9 cellular contexts compared by ENCODE assay signal in the genomic region with DNA sequence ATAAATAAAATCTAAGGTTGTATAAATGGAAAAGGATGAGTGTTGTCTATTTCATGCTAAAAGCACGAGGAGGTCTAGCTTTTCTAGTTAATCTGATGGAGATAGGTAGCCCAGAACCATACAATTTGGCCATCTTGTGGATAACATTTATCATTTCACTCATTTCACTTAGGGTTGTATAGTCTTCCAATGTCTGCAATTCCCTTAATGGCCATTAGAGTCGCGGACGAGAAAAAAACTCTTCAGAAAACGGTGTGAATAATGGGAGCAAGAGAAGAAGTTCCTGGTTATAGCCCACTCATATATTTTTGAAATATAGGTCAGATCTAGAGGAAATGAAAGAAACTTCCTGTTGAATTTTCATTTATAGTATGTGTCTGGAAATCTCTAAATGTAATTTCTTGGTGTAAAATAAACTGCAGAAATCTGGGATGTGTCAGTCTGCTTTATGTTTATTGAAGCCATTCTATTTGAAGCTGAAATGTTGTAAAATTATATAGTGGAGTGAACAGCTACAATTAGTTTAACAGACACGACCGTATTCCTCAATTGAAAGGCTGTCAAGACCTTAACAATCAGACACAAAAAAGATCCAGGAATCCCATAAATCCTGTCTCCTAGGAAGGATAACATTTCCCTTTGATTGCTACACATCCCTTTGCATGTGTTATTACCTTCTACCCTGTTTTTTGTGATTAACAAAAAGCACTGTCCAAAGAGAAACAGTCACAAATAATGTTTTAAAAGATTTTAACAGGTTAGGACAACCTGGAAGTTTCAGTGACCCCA. TPM values are rescaled to one million over a fixed set of nuclear protein-coding genes. Genes with fewer than 3 reads are reported as not detected.
A peak's percentile ranks its signal among the peaks of the same experiment; 100 is the strongest.
DNase-seq lines count a peak whose midpoint lies in the region; ATAC-seq and TF ChIP-seq lines count a peak whose summit lies in the region.
"Had no signal": no experiment of that assay in that cellular context is flagged by ENCODE, and none has a peak within 500 bp of the region (broad histone marks: within the 10 kb centered on the region; RNA-seq: fewer than 3 reads in every experiment).

No MANE protein-coding gene starts in this region.

- peak; percentile 48 for DNase-seq in PC-3
- no peak for DNase-seq in endothelial cell (ENCODE audit: low spot score)
- no peak for DNase-seq in retinal pigment epithelial cell (ENCODE audit: low read depth)
- DNase-seq in foreskin melanocyte: no peak
- DNase-seq: activated CD4-positive, alpha-beta T cell treated with anti-CD3 and anti-CD28 coated beads, Interleukin-2, amount 50 U/mL, for 48 hours; KG1 had no signal

- no peaks in the 10 kb centered on the region for H3K27me3 ChIP-seq in PC-3 (ENCODE audit: low read length)

- no TSS peak for BruUV-seq in PC-3 (replicated peaks; lab: Mats Ljungman, UMichigan)

- no peaks in the 10 kb centered on the region for H3K79me2 ChIP-seq in PC-3 (ENCODE audit: low read length)

- H3K27ac Mint-ChIP-seq in endothelial cell (ENCODE audit: unreplicated experiment): no peak overlapping the region

- H3K9ac ChIP-seq in PC-3 (ENCODE audit: low read length): no peak overlapping the region

- intact Hi-C loops in PC-3 (cut with micrococcal nuclease): no loop called here

- CTCF ChIA-PET in PC-3 (lab: Charles Lee): no interaction called here

- no peaks in the 10 kb centered on the region for H3K36me3 ChIP-seq in PC-3 (ENCODE audit: low read depth, low read length)

- H3K4me3 Mint-ChIP-seq in endothelial cell (ENCODE audit: unreplicated experiment): no peak overlapping the region

- H3K36me3 Mint-ChIP-seq in endothelial cell (ENCODE audit: low read depth, unreplicated experiment): no peaks in the 10 kb centered on the region

- H3K9me2 ChIP-seq in PC-3 (replicated peaks; ENCODE audit: low read length): no peaks in the 10 kb centered on the region

- H3K9me3 ChIP-seq in PC-3 (ENCODE audit: low read length): no peaks in the 10 kb centered on the region

- ATAC-seq in GM21360 (IDR thresholded peaks at IDR 0.05; ENCODE audit: unreplicated experiment): peak; percentile 67
- ATAC-seq in PC-3: peak; percentile 53; the same call in 1 of the 2 replicates
- ATAC-seq in GM19463 (IDR thresholded peaks at IDR 0.05; ENCODE audit: unreplicated experiment): no peak
- no peak for ATAC-seq in GM21717 (IDR thresholded peaks at IDR 0.05; ENCODE audit: unreplicated experiment)

- no peak overlapping the region for H3K4me2 ChIP-seq in PC-3 (ENCODE audit: low read length)

- TF ChIP-seq CTCF in PC-3 (conservative IDR thresholded peaks at IDR 0.05; ENCODE audit: low read depth, low read length) (peak; percentile 61), endothelial cell (IDR thresholded peaks at IDR 0.05; ENCODE audit: unreplicated experiment) (peak; percentile 74), retinal pigment epithelial cell (conservative IDR thresholded peaks at IDR 0.05; ENCODE audit: low read depth, low read length) (peak; percentile 27)

- no peak overlapping the region for H2AFZ ChIP-seq in PC-3 (ENCODE audit: low read length)

- POLR2A ChIA-PET in PC-3 (lab: Charles Lee; ENCODE audit: unreplicated experiment): no interaction called here

- no peaks in the 10 kb centered on the region for H3K4me1 ChIP-seq in PC-3 (ENCODE audit: insufficient read depth, low read length)

- H4K20me1 ChIP-seq in PC-3 (ENCODE audit: low read length): no peaks in the 10 kb centered on the region

- H3K9me3 Mint-ChIP-seq in endothelial cell (ENCODE audit: unreplicated experiment): no peaks in the 10 kb centered on the region

- H3K27me3 Mint-ChIP-seq in endothelial cell (ENCODE audit: unreplicated experiment): no peaks in the 10 kb centered on the region

- H3K27ac ChIP-seq in PC-3 (ENCODE audit: low read length): no peak overlapping the region

- no peaks in the 10 kb centered on the region for H3F3A ChIP-seq in PC-3 (ENCODE audit: low read length, unreplicated experiment)

- no peak overlapping the region for H3K4me3 ChIP-seq in PC-3 (ENCODE audit: low read length)
- H3K4me3 ChIP-seq in retinal pigment epithelial cell (ENCODE audit: low read length): no peak overlapping the region

- H3K4me1 Mint-ChIP-seq in endothelial cell (ENCODE audit: unreplicated experiment): peaks cover 16% of the 10 kb centered on the region

RNA-seq across cellular contexts. Expression of a gene that starts 47.7 kb away (rescaled TPM):
- total RNA-seq in PC-3 (2014; rRNA removed): 31.6 and 39.0 TPM in 2 replicates
- 98.3 TPM for total RNA-seq in endothelial cell (ENCODE audit: unreplicated experiment)

Comparison
In these comparisons a context has a peak if more than half of its experiments do, and no peak if none do; other contexts are left out.
1. ATAC-seq: peak in GM21360 (single experiment) and PC-3 (single experiment); none in GM19463 (single experiment) and GM21717 (single experiment).
2. Peak in every context shown above with its lines, with median percentiles within 50 percentile points of each other: CTCF ChIP-seq.